Comparison of ENCODE assay signal across 14 cellular contexts in the genomic region with DNA sequence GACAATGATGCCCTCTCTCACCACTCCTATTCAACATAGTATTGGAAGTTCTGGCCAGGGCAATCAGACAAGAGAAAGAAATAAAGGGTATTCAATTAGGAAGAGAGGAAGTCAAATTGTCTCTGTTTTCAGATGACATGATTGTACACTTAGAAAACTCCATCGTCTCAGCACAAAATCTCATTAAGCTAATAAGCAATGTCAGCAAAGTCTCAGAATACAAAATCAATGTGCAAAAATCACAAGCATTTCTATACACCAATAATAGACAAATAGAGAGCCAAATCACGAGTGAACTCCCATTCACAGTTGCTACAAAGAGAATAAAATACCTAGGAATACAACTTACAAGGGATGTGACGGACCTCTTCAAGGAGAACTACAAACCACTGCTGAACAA. TPM values are rescaled to one million over a fixed set of nuclear protein-coding genes. Genes with fewer than 3 reads are reported as not detected.
"Had no signal": no experiment of that assay in that cellular context is flagged by ENCODE, and none has a peak within 500 bp of the region (broad histone marks: within the 10 kb centered on the region; RNA-seq: fewer than 3 reads in every experiment).

No MANE protein-coding gene starts in this region.

RNA-seq across cellular contexts. Expression of a gene that starts 49.1 kb away (rescaled TPM):
- total RNA-seq: activated B cell treated with CpG ODN at 0.5 μM for 24 hours; activated CD4-positive, alpha-beta memory T cell treated with anti-CD3 and anti-CD28 coated beads for 36 hours; activated CD4-positive, alpha-beta memory T cell treated with anti-CD3 and anti-CD28 coated beads, Interleukin-2, amount 10 ng/mL, durations not matched to agents 7 days and 5 days; activated CD4-positive, alpha-beta T cell treated with anti-CD3 and anti-CD28 coated beads for 36 hours; activated CD4-positive, alpha-beta T cell treated with anti-CD3 and anti-CD28 coated beads, Interleukin-2, amount 10 ng/mL, durations not matched to agents 24 days and 14 days; activated CD4-positive, alpha-beta T cell treated with anti-CD3 and anti-CD28 coated beads, Interleukin-2, amount 10 ng/mL, durations not matched to agents 7 days and 5 days; activated CD8-positive, alpha-beta memory T cell treated with anti-CD3 and anti-CD28 coated beads for 36 hours; activated CD8-positive, alpha-beta memory T cell treated with anti-CD3 and anti-CD28 coated beads, Interleukin-2, amount 10 ng/mL, durations not matched to agents 7 days and 5 days; activated CD8-positive, alpha-beta T cell treated with anti-CD3 and anti-CD28 coated beads for 36 hours; activated CD8-positive, alpha-beta T cell treated with anti-CD3 and anti-CD28 coated beads, Interleukin-2, amount 10 ng/mL, durations not matched to agents 7 days and 5 days; T-helper 1 cell treated with Interleukin-12 subunit alpha and Interleukin-12 subunit beta and Interleukin-4 antibody, amounts not matched to agents 30 ng/mL and 1 ng/mL, for 36 hours; T-helper 17 cell; T-helper 2 cell treated with Interferon-gamma antibody and Interleukin-4, amounts not matched to agents 100 ng/mL and 5 ng/mL, for 36 hours; WTC11 had no signal
